Comparison of ENCODE assay signal across 10 cellular contexts in the genomic region with DNA sequence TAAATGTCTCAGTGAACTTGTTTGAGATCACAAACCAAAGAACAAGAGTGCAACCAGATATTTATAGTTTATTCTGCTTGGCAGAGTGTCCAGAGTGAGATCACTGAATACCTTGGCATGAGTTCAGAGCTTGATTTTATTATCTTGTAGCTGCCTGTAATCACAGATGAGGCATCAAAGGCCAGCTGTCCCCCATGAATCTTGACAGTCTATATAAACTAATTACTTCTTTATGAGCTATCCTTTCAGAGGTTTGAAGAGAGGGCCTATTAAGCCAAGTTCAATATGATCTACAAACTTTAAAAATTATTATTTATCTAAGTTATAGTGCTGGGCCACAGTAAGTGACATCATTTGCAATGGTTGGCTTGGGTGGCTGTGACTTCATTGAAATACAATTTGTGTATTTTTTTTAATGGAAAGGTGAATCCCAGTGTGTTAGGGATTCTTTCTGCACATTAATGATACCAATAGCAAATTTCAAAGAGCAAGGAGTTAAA.
DNase-seq lines count a peak whose midpoint lies in the region; ATAC-seq and TF ChIP-seq lines count a peak whose summit lies in the region.
"Had no signal": no experiment of that assay in that cellular context is flagged by ENCODE, and none has a peak within 500 bp of the region (broad histone marks: within the 10 kb centered on the region; RNA-seq: fewer than 3 reads in every experiment).

No MANE protein-coding gene starts in this region.

- no peaks in the 10 kb centered on the region for H3K9me3 ChIP-seq in GM23248 (ENCODE audit: low read depth)
- H3K9me3 ChIP-seq in sigmoid colon, result no peaks in the 10 kb centered on the region

- H4K20me1 ChIP-seq in GM23248 (ENCODE audit: insufficient read depth), result no peaks in the 10 kb centered on the region

- DNase-seq in GM23248, result peak; percentile 67
- DNase-seq in NCI-H774 (lab: John Stamatoyannopoulos, UW), result peak; percentile 68
- DNase-seq in fibroblast of mammary gland (ENCODE audit: low read depth), result peak; percentile 78
- peak; percentile 23 for DNase-seq in putamen (ENCODE audit: low spot score)
- DNase-seq in activated CD4-positive, alpha-beta T cell treated with anti-CD3 and anti-CD28 coated beads, Interleukin-2, amount 50 U/mL, for 48 hours, result no peak
- DNase-seq in sigmoid colon, result no peak
- DNase-seq: activated CD4-positive, CD25-positive, alpha-beta regulatory T cell; MV-4-11 had no signal

- H3K27me3 ChIP-seq in GM23248 (replicated peaks; ENCODE audit: insufficient read depth) (peaks cover 10% of the 10 kb centered on the region), sigmoid colon (no peaks in the 10 kb centered on the region)

- intact Hi-C loops in sigmoid colon (cut with DNase I), result no loop called here

- H3K4me3 ChIP-seq in GM23248 (no peak overlapping the region), fibroblast of mammary gland (ENCODE audit: control insufficient read depth, low read depth, low read length) (no peak overlapping the region), sigmoid colon (no peak overlapping the region)

- H3K4me1 ChIP-seq in GM23248 (ENCODE audit: insufficient read depth), result peaks cover 7% of the 10 kb centered on the region; the same call in 1 of the 2 replicates
- H3K4me1 ChIP-seq in sigmoid colon, result peaks cover 0 to 36% (median 23%) of the 10 kb centered on the region in 4 donors

- no peaks in the 10 kb centered on the region for H3F3A ChIP-seq in GM23248 (ENCODE audit: insufficient read depth)

- H3K79me2 ChIP-seq in GM23248 (ENCODE audit: insufficient read depth), result no peaks in the 10 kb centered on the region

- no peak overlapping the region for H3K27ac ChIP-seq in GM23248
- H3K27ac ChIP-seq in sigmoid colon, result peak overlapping the region in 2 of 4 donors; percentile 58 to 60

- TF ChIP-seq CTCF in fibroblast of mammary gland (conservative IDR thresholded peaks at IDR 0.05; ENCODE audit: control insufficient read depth, insufficient read depth, low read depth, low read length), result no peak
- no peak for TF ChIP-seq CTCF in sigmoid colon (IDR thresholded peaks at IDR 0.05)

- no peak for TF ChIP-seq POLR2A in sigmoid colon (IDR thresholded peaks at IDR 0.05)

- H3K9me2 ChIP-seq in GM23248 (ENCODE audit: insufficient read depth), result no peaks in the 10 kb centered on the region

- no peak overlapping the region for H2AFZ ChIP-seq in GM23248

- ATAC-seq in GM19324 (IDR thresholded peaks at IDR 0.05; ENCODE audit: low FRiP score, unreplicated experiment) (no peak), HG02840 (IDR thresholded peaks at IDR 0.05; ENCODE audit: low FRiP score, unreplicated experiment) (no peak)

- no peak overlapping the region for H3K9ac ChIP-seq in GM23248

- H3K4me2 ChIP-seq in GM23248 (ENCODE audit: unreplicated experiment), result no peak overlapping the region

- in situ Hi-C loops in GM23248 (cut with MboI), result no loop called here

- TF ChIP-seq EP300 in sigmoid colon (IDR thresholded peaks at IDR 0.05), result peak in 1 of 4 donors; percentile 36

- H3K36me3 ChIP-seq in GM23248 (ENCODE audit: low read depth), result no peaks in the 10 kb centered on the region
- no peaks in the 10 kb centered on the region for H3K36me3 ChIP-seq in sigmoid colon

Comparison
In these comparisons a context has a peak if more than half of its experiments do, and no peak if none do; other contexts are left out.
1. DNase-seq: peak in GM23248 (single experiment), NCI-H774 (single experiment), fibroblast of mammary gland (single experiment) and putamen (single experiment); none in activated CD4-positive, alpha-beta T cell treated with anti-CD3 and anti-CD28 coated beads, Interleukin-2, amount 50 U/mL, for 48 hours (0 of 2) and sigmoid colon (single experiment).